In the genomic region with DNA sequence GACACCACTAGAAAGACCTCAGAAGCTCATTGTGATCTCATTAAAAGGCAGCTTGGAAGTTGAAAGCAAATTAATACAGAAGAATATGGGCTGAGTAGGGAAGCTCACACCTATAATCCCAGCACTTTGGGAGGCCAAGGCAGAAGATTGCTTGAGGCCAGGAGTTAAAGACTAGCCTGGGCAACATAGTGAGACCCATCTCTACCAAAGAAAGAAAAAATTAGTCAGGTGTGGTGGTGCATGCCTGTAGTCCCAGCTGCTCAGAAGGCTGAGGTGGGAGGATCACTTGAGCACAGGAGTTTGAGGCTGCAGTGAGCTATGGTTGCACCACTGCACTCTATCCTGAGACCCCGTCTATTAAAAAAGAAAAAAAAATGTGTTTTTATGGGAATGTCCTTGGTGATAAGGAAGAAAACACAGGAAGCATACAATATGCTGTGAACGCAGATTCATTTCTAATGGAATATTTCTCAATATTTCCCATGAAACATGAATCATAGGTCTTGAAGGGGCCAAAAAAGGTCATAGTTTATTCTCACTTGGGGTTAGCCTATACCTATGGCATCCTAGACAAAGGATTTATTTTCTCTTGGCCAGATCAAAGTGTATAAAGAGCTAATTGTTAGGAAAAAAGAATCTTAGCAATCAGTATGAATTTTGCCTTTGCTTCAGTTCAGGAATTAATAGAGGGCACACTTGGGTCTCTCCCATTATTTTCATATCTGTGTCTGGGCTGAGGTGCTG, we compare ENCODE assay signal across 8 cellular contexts.
DNase-seq lines count a peak whose midpoint lies in the region; ATAC-seq lines count a peak whose summit lies in the region.

No MANE protein-coding gene starts in this region.

- peak overlapping the region; percentile 79 for H3K27ac Mint-ChIP-seq in activated T-helper 17 cell treated with anti-CD3 and anti-CD28 coated beads, Interleukin-2, amount 50 U/mL, for 72 hours

- H3K36me3 Mint-ChIP-seq in activated T-helper 17 cell treated with anti-CD3 and anti-CD28 coated beads, Interleukin-2, amount 50 U/mL, for 72 hours (ENCODE audit: low read depth): peaks cover 5% of the 10 kb centered on the region

- H3K27me3 ChIP-seq in skeletal muscle satellite cell (ENCODE audit: control insufficient read depth, insufficient read depth, low read length): no peaks in the 10 kb centered on the region

- no peak overlapping the region for H3K4me2 ChIP-seq in skeletal muscle satellite cell (ENCODE audit: low read length)

- peak overlapping the region; percentile 29 for H3K4me3 Mint-ChIP-seq in activated T-helper 17 cell treated with anti-CD3 and anti-CD28 coated beads, Interleukin-2, amount 50 U/mL, for 72 hours

- peaks cover 22% of the 10 kb centered on the region for H3K36me3 ChIP-seq in skeletal muscle satellite cell (ENCODE audit: insufficient read depth, low read length)

- H3K9me3 ChIP-seq in skeletal muscle satellite cell (replicated peaks; ENCODE audit: low read length): no peaks in the 10 kb centered on the region

- H3K4me3 ChIP-seq in skeletal muscle satellite cell (ENCODE audit: low read length): no peak overlapping the region

- no peaks in the 10 kb centered on the region for H3K9me3 Mint-ChIP-seq in activated T-helper 17 cell treated with anti-CD3 and anti-CD28 coated beads, Interleukin-2, amount 50 U/mL, for 72 hours

- H3K4me1 Mint-ChIP-seq in activated T-helper 17 cell treated with anti-CD3 and anti-CD28 coated beads, Interleukin-2, amount 50 U/mL, for 72 hours: peaks cover 43% of the 10 kb centered on the region

- H3K4me1 ChIP-seq in skeletal muscle satellite cell (ENCODE audit: control insufficient read depth, insufficient read depth, low read length): peaks cover 74% of the 10 kb centered on the region

- ATAC-seq in activated T-helper 17 cell treated with anti-CD3 and anti-CD28 coated beads, Interleukin-2, amount 50 U/mL, for 72 hours (replicated peaks): no peak
- peak; percentile 12 to 20 for ATAC-seq in left cardiac atrium

- DNase-seq in HCEC 1CT (peak; percentile 65), left cardiac atrium (no peak), RPMI8226 (no peak), GM19240 (ENCODE audit: insufficient read length, low spot score) (no peak)
- no peak for DNase-seq in stimulated activated CD4-positive, alpha-beta T cell treated with anti-CD3 and anti-CD28 coated beads, Interleukin-15, amount 100 ng/mL, for 24 hours
- no peak for DNase-seq in activated CD4-positive, CD25-positive, alpha-beta regulatory T cell (lab: John Stamatoyannopoulos, UW)

- intact Hi-C loops in left cardiac atrium (cut with DNase I): no loop called here

- peak overlapping the region; percentile 24 for H3K9ac ChIP-seq in skeletal muscle satellite cell (ENCODE audit: low read depth, low read length)

- H3K27me3 Mint-ChIP-seq in activated T-helper 17 cell treated with anti-CD3 and anti-CD28 coated beads, Interleukin-2, amount 50 U/mL, for 72 hours: no peaks in the 10 kb centered on the region
